In the genomic region with DNA sequence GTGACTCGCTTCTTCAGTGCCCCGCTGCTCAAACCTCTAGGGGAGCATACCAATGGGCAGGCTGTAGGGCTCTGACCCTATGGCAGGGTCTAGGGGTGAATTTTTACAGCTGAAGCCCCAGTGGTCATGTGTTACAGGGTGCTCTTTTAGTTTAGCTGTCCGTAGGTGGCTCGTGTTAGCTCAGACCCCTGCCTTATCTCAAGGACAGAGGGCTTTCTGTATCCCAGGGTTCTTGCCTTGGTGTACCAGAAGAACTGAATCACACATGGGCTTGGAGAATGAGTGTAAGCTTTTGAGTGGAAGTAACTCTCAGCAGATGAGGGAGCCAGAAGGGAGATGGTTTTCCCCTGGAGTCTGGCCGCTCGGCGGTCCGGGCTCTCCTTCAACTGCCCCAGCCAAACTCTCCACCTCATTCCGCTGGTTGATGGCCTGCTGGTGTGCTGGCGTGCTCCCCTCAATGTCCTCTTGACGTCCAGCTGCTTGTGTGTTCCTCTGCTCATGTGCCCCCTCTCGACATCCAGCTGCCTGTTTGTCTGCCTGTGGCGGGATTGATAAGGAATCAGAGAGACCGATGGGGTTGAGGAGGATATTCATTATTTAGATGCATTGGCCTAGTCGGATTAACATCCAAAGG, we compare ENCODE assay signal across 1 cellular context.
A peak's percentile ranks its signal among the peaks of the same experiment; 100 is the strongest.
TF ChIP-seq lines count a peak whose summit lies in the region.

No MANE protein-coding gene starts in this region.

TF ChIP-seq in K562, 482 proteins besides CTCF, POLR2A, EP300 and RAD21 (continued from another document and continues in another):
- TF ChIP-seq, protein P1, sequence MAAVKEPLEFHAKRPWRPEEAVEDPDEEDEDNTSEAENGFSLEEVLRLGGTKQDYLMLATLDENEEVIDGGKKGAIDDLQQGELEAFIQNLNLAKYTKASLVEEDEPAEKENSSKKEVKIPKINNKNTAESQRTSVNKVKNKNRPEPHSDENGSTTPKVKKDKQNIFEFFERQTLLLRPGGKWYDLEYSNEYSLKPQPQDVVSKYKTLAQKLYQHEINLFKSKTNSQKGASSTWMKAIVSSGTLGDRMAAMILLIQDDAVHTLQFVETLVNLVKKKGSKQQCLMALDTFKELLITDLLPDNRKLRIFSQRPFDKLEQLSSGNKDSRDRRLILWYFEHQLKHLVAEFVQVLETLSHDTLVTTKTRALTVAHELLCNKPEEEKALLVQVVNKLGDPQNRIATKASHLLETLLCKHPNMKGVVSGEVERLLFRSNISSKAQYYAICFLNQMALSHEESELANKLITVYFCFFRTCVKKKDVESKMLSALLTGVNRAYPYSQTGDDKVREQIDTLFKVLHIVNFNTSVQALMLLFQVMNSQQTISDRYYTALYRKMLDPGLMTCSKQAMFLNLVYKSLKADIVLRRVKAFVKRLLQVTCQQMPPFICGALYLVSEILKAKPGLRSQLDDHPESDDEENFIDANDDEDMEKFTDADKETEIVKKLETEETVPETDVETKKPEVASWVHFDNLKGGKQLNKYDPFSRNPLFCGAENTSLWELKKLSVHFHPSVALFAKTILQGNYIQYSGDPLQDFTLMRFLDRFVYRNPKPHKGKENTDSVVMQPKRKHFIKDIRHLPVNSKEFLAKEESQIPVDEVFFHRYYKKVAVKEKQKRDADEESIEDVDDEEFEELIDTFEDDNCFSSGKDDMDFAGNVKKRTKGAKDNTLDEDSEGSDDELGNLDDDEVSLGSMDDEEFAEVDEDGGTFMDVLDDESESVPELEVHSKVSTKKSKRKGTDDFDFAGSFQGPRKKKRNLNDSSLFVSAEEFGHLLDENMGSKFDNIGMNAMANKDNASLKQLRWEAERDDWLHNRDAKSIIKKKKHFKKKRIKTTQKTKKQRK (IDR thresholded peaks at IDR 0.05; ENCODE audit: borderline replicate concordance, low read depth, low read length), result no peak
- TF ChIP-seq HNRNPL (IDR thresholded peaks at IDR 0.05; ENCODE audit: low read depth, low read length) (no peak), NR1H2 (CRISPR knock-in tag; IDR thresholded peaks at IDR 0.05) (no peak), POLR2G (IDR thresholded peaks at IDR 0.05; ENCODE audit: low read depth, low read length) (0 out of 2 replicates have a peak, but pooled peaks have one; percentile 29), EP400 (IDR thresholded peaks at IDR 0.05) (no peak), ZFP36 (IDR thresholded peaks at IDR 0.05; ENCODE audit: low read depth, low read length, partially characterized antibody) (no peak), TAL1 (IDR thresholded peaks at IDR 0.05) (peak; percentile 63; the same call in 1 of the 2 replicates), KDM2B (CRISPR knock-in tag; IDR thresholded peaks at IDR 0.05) (no peak), ZBTB7A (IDR thresholded peaks at IDR 0.05; ENCODE audit: borderline replicate concordance, control insufficient read depth, low read depth, low read length) (no peak), BRD9 (IDR thresholded peaks at IDR 0.05; ENCODE audit: low read depth, partially characterized antibody) (peak; percentile 40), TCF7 (IDR thresholded peaks at IDR 0.05; ENCODE audit: borderline replicate concordance) (no peak), BRCA1 (IDR thresholded peaks at IDR 0.05) (no peak), BRCA1 (CRISPR knock-in tag; IDR thresholded peaks at IDR 0.05) (no peak), BMI1 (IDR thresholded peaks at IDR 0.05; ENCODE audit: low read length) (no peak), TBP (optimal IDR thresholded peaks at IDR 0.05; ENCODE audit: low read depth, low read length) (no peak), MTA2 (IDR thresholded peaks at IDR 0.05; ENCODE audit: low read depth) (no peak), TEAD4 (IDR thresholded peaks at IDR 0.05; ENCODE audit: low read length) (0 out of 2 replicates have a peak, but pooled peaks have one; percentile 8), TEAD4 (CRISPR knock-in tag; IDR thresholded peaks at IDR 0.05; ENCODE audit: borderline replicate concordance) (no peak), FOXP1 (CRISPR knock-in tag; IDR thresholded peaks at IDR 0.05) (no peak), RHOXF2B (CRISPR knock-in tag; conservative IDR thresholded peaks at IDR 0.05) (no peak), RBFOX2 (IDR thresholded peaks at IDR 0.05; ENCODE audit: low read depth, low read length) (peak; percentile 41; the same call in 1 of the 2 replicates), BHLHE40 (IDR thresholded peaks at IDR 0.05; ENCODE audit: low read length) (0 out of 2 replicates have a peak, but pooled peaks have one; percentile 25), GABPB1 (CRISPR knock-in tag; IDR thresholded peaks at IDR 0.05) (no peak), TRIM24 (IDR thresholded peaks at IDR 0.05) (peak; percentile 46; a peak in 2 of 4 replicates), SRF (CRISPR knock-in tag; IDR thresholded peaks at IDR 0.05) (no peak), ZNF431 (CRISPR knock-in tag; IDR thresholded peaks at IDR 0.05) (no peak), KHSRP (IDR thresholded peaks at IDR 0.05) (no peak), CBX8 (IDR thresholded peaks at IDR 0.05; ENCODE audit: borderline replicate concordance, extremely low read depth, low read depth, low read length, poor library complexity, severe bottlenecking) (no peak), C11orf30 (IDR thresholded peaks at IDR 0.05; ENCODE audit: low read depth) (no peak), HSF4 (CRISPR knock-in tag; IDR thresholded peaks at IDR 0.05; ENCODE audit: borderline replicate concordance) (no peak), FOXA3 (CRISPR knock-in tag; conservative IDR thresholded peaks at IDR 0.05 in 1 of 2, IDR thresholded peaks at IDR 0.05 in 1 of 2) (no peak), MIER1 (IDR thresholded peaks at IDR 0.05; ENCODE audit: low read depth) (no peak), SPI1 (IDR thresholded peaks at IDR 0.05; ENCODE audit: borderline replicate concordance, low read depth, low read length) (no peak), HDAC8 (tag; IDR thresholded peaks at IDR 0.05) (no peak), HDAC1 (IDR thresholded peaks at IDR 0.05) (no peak), JUNB (CRISPR knock-in tag; conservative IDR thresholded peaks at IDR 0.05) (no peak)
- TF ChIP-seq, protein P2, sequence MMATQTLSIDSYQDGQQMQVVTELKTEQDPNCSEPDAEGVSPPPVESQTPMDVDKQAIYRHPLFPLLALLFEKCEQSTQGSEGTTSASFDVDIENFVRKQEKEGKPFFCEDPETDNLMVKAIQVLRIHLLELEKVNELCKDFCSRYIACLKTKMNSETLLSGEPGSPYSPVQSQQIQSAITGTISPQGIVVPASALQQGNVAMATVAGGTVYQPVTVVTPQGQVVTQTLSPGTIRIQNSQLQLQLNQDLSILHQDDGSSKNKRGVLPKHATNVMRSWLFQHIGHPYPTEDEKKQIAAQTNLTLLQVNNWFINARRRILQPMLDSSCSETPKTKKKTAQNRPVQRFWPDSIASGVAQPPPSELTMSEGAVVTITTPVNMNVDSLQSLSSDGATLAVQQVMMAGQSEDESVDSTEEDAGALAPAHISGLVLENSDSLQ (IDR thresholded peaks at IDR 0.05), result 0 out of 2 replicates have a peak, but pooled peaks have one; percentile 26
- TF ChIP-seq, protein P3, sequence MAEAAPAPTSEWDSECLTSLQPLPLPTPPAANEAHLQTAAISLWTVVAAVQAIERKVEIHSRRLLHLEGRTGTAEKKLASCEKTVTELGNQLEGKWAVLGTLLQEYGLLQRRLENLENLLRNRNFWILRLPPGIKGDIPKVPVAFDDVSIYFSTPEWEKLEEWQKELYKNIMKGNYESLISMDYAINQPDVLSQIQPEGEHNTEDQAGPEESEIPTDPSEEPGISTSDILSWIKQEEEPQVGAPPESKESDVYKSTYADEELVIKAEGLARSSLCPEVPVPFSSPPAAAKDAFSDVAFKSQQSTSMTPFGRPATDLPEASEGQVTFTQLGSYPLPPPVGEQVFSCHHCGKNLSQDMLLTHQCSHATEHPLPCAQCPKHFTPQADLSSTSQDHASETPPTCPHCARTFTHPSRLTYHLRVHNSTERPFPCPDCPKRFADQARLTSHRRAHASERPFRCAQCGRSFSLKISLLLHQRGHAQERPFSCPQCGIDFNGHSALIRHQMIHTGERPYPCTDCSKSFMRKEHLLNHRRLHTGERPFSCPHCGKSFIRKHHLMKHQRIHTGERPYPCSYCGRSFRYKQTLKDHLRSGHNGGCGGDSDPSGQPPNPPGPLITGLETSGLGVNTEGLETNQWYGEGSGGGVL (CRISPR knock-in tag; IDR thresholded peaks at IDR 0.05), result no peak
- TF ChIP-seq, protein P4, sequence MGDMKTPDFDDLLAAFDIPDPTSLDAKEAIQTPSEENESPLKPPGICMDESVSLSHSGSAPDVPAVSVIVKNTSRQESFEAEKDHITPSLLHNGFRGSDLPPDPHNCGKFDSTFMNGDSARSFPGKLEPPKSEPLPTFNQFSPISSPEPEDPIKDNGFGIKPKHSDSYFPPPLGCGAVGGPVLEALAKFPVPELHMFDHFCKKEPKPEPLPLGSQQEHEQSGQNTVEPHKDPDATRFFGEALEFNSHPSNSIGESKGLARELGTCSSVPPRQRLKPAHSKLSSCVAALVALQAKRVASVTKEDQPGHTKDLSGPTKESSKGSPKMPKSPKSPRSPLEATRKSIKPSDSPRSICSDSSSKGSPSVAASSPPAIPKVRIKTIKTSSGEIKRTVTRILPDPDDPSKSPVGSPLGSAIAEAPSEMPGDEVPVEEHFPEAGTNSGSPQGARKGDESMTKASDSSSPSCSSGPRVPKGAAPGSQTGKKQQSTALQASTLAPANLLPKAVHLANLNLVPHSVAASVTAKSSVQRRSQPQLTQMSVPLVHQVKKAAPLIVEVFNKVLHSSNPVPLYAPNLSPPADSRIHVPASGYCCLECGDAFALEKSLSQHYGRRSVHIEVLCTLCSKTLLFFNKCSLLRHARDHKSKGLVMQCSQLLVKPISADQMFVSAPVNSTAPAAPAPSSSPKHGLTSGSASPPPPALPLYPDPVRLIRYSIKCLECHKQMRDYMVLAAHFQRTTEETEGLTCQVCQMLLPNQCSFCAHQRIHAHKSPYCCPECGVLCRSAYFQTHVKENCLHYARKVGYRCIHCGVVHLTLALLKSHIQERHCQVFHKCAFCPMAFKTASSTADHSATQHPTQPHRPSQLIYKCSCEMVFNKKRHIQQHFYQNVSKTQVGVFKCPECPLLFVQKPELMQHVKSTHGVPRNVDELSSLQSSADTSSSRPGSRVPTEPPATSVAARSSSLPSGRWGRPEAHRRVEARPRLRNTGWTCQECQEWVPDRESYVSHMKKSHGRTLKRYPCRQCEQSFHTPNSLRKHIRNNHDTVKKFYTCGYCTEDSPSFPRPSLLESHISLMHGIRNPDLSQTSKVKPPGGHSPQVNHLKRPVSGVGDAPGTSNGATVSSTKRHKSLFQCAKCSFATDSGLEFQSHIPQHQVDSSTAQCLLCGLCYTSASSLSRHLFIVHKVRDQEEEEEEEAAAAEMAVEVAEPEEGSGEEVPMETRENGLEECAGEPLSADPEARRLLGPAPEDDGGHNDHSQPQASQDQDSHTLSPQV (IDR thresholded peaks at IDR 0.05), result peak; percentile 54
- TF ChIP-seq, protein P5, sequence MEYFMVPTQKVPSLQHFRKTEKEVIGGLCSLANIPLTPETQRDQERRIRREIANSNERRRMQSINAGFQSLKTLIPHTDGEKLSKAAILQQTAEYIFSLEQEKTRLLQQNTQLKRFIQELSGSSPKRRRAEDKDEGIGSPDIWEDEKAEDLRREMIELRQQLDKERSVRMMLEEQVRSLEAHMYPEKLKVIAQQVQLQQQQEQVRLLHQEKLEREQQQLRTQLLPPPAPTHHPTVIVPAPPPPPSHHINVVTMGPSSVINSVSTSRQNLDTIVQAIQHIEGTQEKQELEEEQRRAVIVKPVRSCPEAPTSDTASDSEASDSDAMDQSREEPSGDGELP (CRISPR knock-in tag; IDR thresholded peaks at IDR 0.05; ENCODE audit: borderline replicate concordance), result peak; percentile 90
- TF ChIP-seq, protein P6, sequence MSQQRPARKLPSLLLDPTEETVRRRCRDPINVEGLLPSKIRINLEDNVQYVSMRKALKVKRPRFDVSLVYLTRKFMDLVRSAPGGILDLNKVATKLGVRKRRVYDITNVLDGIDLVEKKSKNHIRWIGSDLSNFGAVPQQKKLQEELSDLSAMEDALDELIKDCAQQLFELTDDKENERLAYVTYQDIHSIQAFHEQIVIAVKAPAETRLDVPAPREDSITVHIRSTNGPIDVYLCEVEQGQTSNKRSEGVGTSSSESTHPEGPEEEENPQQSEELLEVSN (IDR thresholded peaks at IDR 0.05; ENCODE audit: borderline replicate concordance in 1 of 2, extremely low read depth in 1 of 2, insufficient read depth in 1 of 2, insufficient read length in 1 of 2, low read depth in 1 of 2, low read length in 1 of 2, poor library complexity in 1 of 2, severe bottlenecking in 1 of 2), result peak; percentile 39 to 50
- TF ChIP-seq, protein P7, sequence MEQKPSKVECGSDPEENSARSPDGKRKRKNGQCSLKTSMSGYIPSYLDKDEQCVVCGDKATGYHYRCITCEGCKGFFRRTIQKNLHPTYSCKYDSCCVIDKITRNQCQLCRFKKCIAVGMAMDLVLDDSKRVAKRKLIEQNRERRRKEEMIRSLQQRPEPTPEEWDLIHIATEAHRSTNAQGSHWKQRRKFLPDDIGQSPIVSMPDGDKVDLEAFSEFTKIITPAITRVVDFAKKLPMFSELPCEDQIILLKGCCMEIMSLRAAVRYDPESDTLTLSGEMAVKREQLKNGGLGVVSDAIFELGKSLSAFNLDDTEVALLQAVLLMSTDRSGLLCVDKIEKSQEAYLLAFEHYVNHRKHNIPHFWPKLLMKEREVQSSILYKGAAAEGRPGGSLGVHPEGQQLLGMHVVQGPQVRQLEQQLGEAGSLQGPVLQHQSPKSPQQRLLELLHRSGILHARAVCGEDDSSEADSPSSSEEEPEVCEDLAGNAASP (IDR thresholded peaks at IDR 0.05), result no peak
- TF ChIP-seq, protein P8, sequence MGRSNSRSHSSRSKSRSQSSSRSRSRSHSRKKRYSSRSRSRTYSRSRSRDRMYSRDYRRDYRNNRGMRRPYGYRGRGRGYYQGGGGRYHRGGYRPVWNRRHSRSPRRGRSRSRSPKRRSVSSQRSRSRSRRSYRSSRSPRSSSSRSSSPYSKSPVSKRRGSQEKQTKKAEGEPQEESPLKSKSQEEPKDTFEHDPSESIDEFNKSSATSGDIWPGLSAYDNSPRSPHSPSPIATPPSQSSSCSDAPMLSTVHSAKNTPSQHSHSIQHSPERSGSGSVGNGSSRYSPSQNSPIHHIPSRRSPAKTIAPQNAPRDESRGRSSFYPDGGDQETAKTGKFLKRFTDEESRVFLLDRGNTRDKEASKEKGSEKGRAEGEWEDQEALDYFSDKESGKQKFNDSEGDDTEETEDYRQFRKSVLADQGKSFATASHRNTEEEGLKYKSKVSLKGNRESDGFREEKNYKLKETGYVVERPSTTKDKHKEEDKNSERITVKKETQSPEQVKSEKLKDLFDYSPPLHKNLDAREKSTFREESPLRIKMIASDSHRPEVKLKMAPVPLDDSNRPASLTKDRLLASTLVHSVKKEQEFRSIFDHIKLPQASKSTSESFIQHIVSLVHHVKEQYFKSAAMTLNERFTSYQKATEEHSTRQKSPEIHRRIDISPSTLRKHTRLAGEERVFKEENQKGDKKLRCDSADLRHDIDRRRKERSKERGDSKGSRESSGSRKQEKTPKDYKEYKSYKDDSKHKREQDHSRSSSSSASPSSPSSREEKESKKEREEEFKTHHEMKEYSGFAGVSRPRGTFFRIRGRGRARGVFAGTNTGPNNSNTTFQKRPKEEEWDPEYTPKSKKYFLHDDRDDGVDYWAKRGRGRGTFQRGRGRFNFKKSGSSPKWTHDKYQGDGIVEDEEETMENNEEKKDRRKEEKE (IDR thresholded peaks at IDR 0.05; ENCODE audit: borderline replicate concordance in 1 of 2, control insufficient read depth in 1 of 2, low read depth in 2 of 2, low read length in 1 of 2), result no peak
- TF ChIP-seq, protein P9, sequence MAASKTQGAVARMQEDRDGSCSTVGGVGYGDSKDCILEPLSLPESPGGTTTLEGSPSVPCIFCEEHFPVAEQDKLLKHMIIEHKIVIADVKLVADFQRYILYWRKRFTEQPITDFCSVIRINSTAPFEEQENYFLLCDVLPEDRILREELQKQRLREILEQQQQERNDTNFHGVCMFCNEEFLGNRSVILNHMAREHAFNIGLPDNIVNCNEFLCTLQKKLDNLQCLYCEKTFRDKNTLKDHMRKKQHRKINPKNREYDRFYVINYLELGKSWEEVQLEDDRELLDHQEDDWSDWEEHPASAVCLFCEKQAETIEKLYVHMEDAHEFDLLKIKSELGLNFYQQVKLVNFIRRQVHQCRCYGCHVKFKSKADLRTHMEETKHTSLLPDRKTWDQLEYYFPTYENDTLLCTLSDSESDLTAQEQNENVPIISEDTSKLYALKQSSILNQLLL (CRISPR knock-in tag; IDR thresholded peaks at IDR 0.05; ENCODE audit: borderline replicate concordance), result no peak
